1 cellular context compared by ENCODE assay signal in genomic region chr9:123927625-123928308, GRCh38.
TF ChIP-seq lines count a peak whose summit lies in the region.

No MANE protein-coding gene starts in this region.

TF ChIP-seq in HepG2, 621 proteins besides CTCF, POLR2A, EP300 and RAD21 (continued from another document and continues in another):
- TF ChIP-seq HOXA7 (CRISPR knock-in tag; IDR thresholded peaks at IDR 0.05) (no peak), ARNT2 (CRISPR knock-in tag; IDR thresholded peaks at IDR 0.05; ENCODE audit: low read depth) (no peak), GPBP1L1 (CRISPR knock-in tag; IDR thresholded peaks at IDR 0.05) (no peak), ZKSCAN8 (CRISPR knock-in tag; IDR thresholded peaks at IDR 0.05; ENCODE audit: borderline replicate concordance) (no peak), CBX1 (IDR thresholded peaks at IDR 0.05; ENCODE audit: low read depth) (no peak), KLF15 (CRISPR knock-in tag; IDR thresholded peaks at IDR 0.05; ENCODE audit: borderline replicate concordance) (no peak), ZNF724P (CRISPR knock-in tag; IDR thresholded peaks at IDR 0.05; ENCODE audit: borderline replicate concordance) (no peak), SMAD9 (CRISPR knock-in tag; IDR thresholded peaks at IDR 0.05) (no peak), GFI1 (CRISPR knock-in tag; IDR thresholded peaks at IDR 0.05; ENCODE audit: borderline replicate concordance) (no peak), SNAPC4 (CRISPR knock-in tag; IDR thresholded peaks at IDR 0.05) (no peak), NPAS2 (CRISPR knock-in tag; IDR thresholded peaks at IDR 0.05; ENCODE audit: borderline replicate concordance) (no peak), LBX2 (CRISPR knock-in tag; IDR thresholded peaks at IDR 0.05; ENCODE audit: borderline replicate concordance) (no peak), REL (CRISPR knock-in tag; conservative IDR thresholded peaks at IDR 0.05) (no peak), ZNF205 (CRISPR knock-in tag; IDR thresholded peaks at IDR 0.05) (no peak), ZBTB3 (CRISPR knock-in tag; IDR thresholded peaks at IDR 0.05; ENCODE audit: borderline replicate concordance, low read depth) (no peak), ZNF577 (CRISPR knock-in tag; IDR thresholded peaks at IDR 0.05; ENCODE audit: borderline replicate concordance, low read depth) (no peak), IKZF5 (CRISPR knock-in tag; IDR thresholded peaks at IDR 0.05) (no peak), ZNF318 (CRISPR knock-in tag; IDR thresholded peaks at IDR 0.05) (no peak), ZNF282 (IDR thresholded peaks at IDR 0.05; ENCODE audit: partially characterized antibody) (no peak), TEAD3 (CRISPR knock-in tag; optimal IDR thresholded peaks at IDR 0.05; ENCODE audit: borderline replicate concordance) (peak; percentile 20), MYC (CRISPR knock-in tag; IDR thresholded peaks at IDR 0.05; ENCODE audit: borderline replicate concordance) (no peak), KLF6 (CRISPR knock-in tag; IDR thresholded peaks at IDR 0.05) (no peak), ZNF614 (CRISPR knock-in tag; IDR thresholded peaks at IDR 0.05; ENCODE audit: borderline replicate concordance) (no peak), KDM6A (CRISPR knock-in tag; IDR thresholded peaks at IDR 0.05; ENCODE audit: low read depth) (no peak), ZNF432 (CRISPR knock-in tag; IDR thresholded peaks at IDR 0.05; ENCODE audit: borderline replicate concordance) (no peak), NFIC (IDR thresholded peaks at IDR 0.05; ENCODE audit: low read length) (no peak), ZNF3 (CRISPR knock-in tag; IDR thresholded peaks at IDR 0.05) (no peak), HNRNPLL (IDR thresholded peaks at IDR 0.05; ENCODE audit: low read depth, low read length, poor library complexity, severe bottlenecking) (no peak), SCMH1 (CRISPR knock-in tag; IDR thresholded peaks at IDR 0.05; ENCODE audit: borderline replicate concordance) (no peak), SIN3B (IDR thresholded peaks at IDR 0.05; ENCODE audit: low read length) (no peak), SOX6 (IDR thresholded peaks at IDR 0.05) (no peak), SOX6 (CRISPR knock-in tag; IDR thresholded peaks at IDR 0.05) (peak; percentile 49; the same call in 1 of the 2 replicates), HNRNPH1 (optimal IDR thresholded peaks at IDR 0.05; ENCODE audit: low read depth, low read length) (no peak), E2F2 (CRISPR knock-in tag; IDR thresholded peaks at IDR 0.05; ENCODE audit: borderline replicate concordance) (no peak), ZNF563 (CRISPR knock-in tag; IDR thresholded peaks at IDR 0.05) (no peak), SOX5 (CRISPR knock-in tag; IDR thresholded peaks at IDR 0.05; ENCODE audit: borderline replicate concordance) (peak; percentile 34; the same call in 1 of the 2 replicates), REST (IDR thresholded peaks at IDR 0.05; ENCODE audit: borderline replicate concordance in 1 of 2, low read depth in 1 of 2, low read length in 2 of 2) (peak in 1 of 2 experiments; percentile 87), ZNF660 (CRISPR knock-in tag; IDR thresholded peaks at IDR 0.05; ENCODE audit: borderline replicate concordance, low read depth) (no peak), MIER2 (CRISPR knock-in tag; IDR thresholded peaks at IDR 0.05) (no peak; the same call in 1 of the 2 replicates), NCOA2 (CRISPR knock-in tag; IDR thresholded peaks at IDR 0.05) (no peak), PCBP2 (optimal IDR thresholded peaks at IDR 0.05; ENCODE audit: low read depth, low read length, poor library complexity, severe bottlenecking) (no peak), NR2C2 (CRISPR knock-in tag; IDR thresholded peaks at IDR 0.05; ENCODE audit: borderline replicate concordance) (no peak), RBFOX2 (IDR thresholded peaks at IDR 0.05; ENCODE audit: low read depth, low read length) (no peak)
